In the genomic region with DNA sequence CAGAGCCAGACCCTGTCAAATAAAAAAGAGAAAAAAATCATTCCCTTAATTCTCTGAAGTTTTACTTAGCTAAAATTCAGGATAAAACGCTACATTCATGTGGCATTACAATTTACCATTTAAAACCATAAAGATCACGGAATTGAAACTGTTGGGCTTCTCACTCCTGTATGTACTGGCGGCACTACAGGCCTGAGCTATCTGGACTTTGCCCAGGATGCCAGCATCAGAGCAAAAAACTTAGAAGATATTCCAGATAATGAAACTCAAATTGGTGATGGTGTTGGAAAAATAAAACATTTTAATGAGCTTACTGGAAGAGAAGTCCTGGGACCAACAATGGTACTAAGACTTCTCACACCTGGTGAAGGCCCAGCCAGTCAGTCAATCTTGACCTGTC, we compare ENCODE assay signal across 31 cellular contexts. TPM values are rescaled to one million over a fixed set of nuclear protein-coding genes. Genes with fewer than 3 reads are reported as not detected.
DNase-seq lines count a peak whose midpoint lies in the region; ATAC-seq, FAIRE-seq and TF ChIP-seq lines count a peak whose summit lies in the region.
"Had no signal": no experiment of that assay in that cellular context is flagged by ENCODE, and none has a peak within 500 bp of the region (broad histone marks: within the 10 kb centered on the region; RNA-seq: fewer than 3 reads in every experiment).

No MANE protein-coding gene starts in this region.

- TF ChIP-seq POLR2A in HepG2 (IDR thresholded peaks at IDR 0.05; ENCODE audit: insufficient read depth in 1 of 2, low read depth in 2 of 2, low read length in 2 of 2): no peak
- TF ChIP-seq POLR2A in right lobe of liver (IDR thresholded peaks at IDR 0.05): no peak

- H3K9ac ChIP-seq in liver (ENCODE audit: low read depth in 1 of 2, low read length in 2 of 2) (no peak overlapping the region), HepG2 (ENCODE audit: insufficient read depth, low read depth, low read length) (no peak overlapping the region)
- H3K9ac ChIP-seq: BLaER1; BLaER1 treated with 17β-estradiol and CSF1 and Interleukin-3, amounts not matched to agents 10 nM and 100 nM had no signal

- H3K79me2 ChIP-seq in HepG2 (ENCODE audit: insufficient read depth, low read length): no peaks in the 10 kb centered on the region

- CTCF ChIA-PET in HepG2 (lab: Yijun Ruan, JAX; ENCODE audit: low intra/inter-chr PET ratio, low total read pairs): no interaction called here

- peaks cover 0 to 2% (median under 1%) of the 10 kb centered on the region in 4 donors for H3K9me3 ChIP-seq in liver (ENCODE audit: control insufficient read depth in 4 of 4, low read length in 3 of 4)
- H3K9me3 ChIP-seq in HepG2 (ENCODE audit: low read length): no peaks in the 10 kb centered on the region
- H3K9me3 ChIP-seq in right lobe of liver: no peaks in the 10 kb centered on the region
- H3K9me3 ChIP-seq: A549, BE2C had no signal

- TF ChIP-seq CTCF in liver (IDR thresholded peaks at IDR 0.05; ENCODE audit: low read depth, low read length, missing input control): no peak
- TF ChIP-seq CTCF in HepG2 (CRISPR knock-in tag; IDR thresholded peaks at IDR 0.05): no peak
- no peak for TF ChIP-seq CTCF in right lobe of liver (IDR thresholded peaks at IDR 0.05)

- intact Hi-C loops in HepG2 (cut with micrococcal nuclease; ENCODE audit: unreplicated experiment): no loop called here
- intact Hi-C loops in right lobe of liver (cut with DNase I): no loop called here

- no peak overlapping the region for H2AFZ ChIP-seq in HepG2 (ENCODE audit: low read length)

- H3K4me2 ChIP-seq in HepG2 (ENCODE audit: low read depth, low read length): no peak overlapping the region
- H3K4me2 ChIP-seq: A549; BLaER1; BLaER1 treated with 17β-estradiol and CSF1 and Interleukin-3, amounts not matched to agents 10 nM and 100 nM had no signal

- no peak for TF ChIP-seq RAD21 in liver (IDR thresholded peaks at IDR 0.05)
- no peak for TF ChIP-seq RAD21 in HepG2 (CRISPR knock-in tag; IDR thresholded peaks at IDR 0.05)

- POLR2A ChIA-PET in HepG2 (lab: Yijun Ruan, JAX): interaction anchor here (1.2 kb wide), 1 partner anchor 14 kb away, joined by 3 read pairs; no protein-coding TSS in a partner anchor

- no peak for FAIRE-seq in HepG2 (lab: Jason Lieb, UNC)
- FAIRE-seq: A204.1, A549, D721Med had no signal

- in situ Hi-C loops in HepG2 (cut with HindIII; ENCODE audit: extremely low pct_ligation_motif_present, low pct_unique_long_range_greater_than_20kb): no loop called here

- no peaks in the 10 kb centered on the region for H4K20me1 ChIP-seq in HepG2 (ENCODE audit: insufficient read depth, low read length)
- H4K20me1 ChIP-seq: BLaER1; BLaER1 treated with 17β-estradiol and CSF1 and Interleukin-3, amounts not matched to agents 10 nM and 100 nM had no signal

- H3K27me3 ChIP-seq in liver (ENCODE audit: control insufficient read depth in 4 of 4, insufficient read depth in 4 of 4, low read length in 3 of 4): no peaks in the 10 kb centered on the region
- no peaks in the 10 kb centered on the region for H3K27me3 ChIP-seq in HepG2 (ENCODE audit: control insufficient read depth in 1 of 2, insufficient read depth in 2 of 2, low read length in 2 of 2)
- H3K27me3 ChIP-seq in right lobe of liver: no peaks in the 10 kb centered on the region
- H3K27me3 ChIP-seq: BE2C; BLaER1; BLaER1 treated with 17β-estradiol and CSF1 and Interleukin-3, amounts not matched to agents 10 nM and 100 nM had no signal

- H3K4me1 ChIP-seq in liver (ENCODE audit: control insufficient read depth in 4 of 4, insufficient read depth in 4 of 4, low read length in 3 of 4) (no peaks in the 10 kb centered on the region), HepG2 (ENCODE audit: insufficient read depth, low read length) (peaks cover 6% of the 10 kb centered on the region; the same call in 1 of the 2 replicates), right lobe of liver (no peaks in the 10 kb centered on the region)
- H3K4me1 ChIP-seq: A549; BE2C; BLaER1; BLaER1 treated with 17β-estradiol and CSF1 and Interleukin-3, amounts not matched to agents 10 nM and 100 nM had no signal

- H3K27ac ChIP-seq in liver (ENCODE audit: low read depth in 1 of 2, low read length in 2 of 2): no peak overlapping the region
- H3K27ac ChIP-seq in HepG2 (ENCODE audit: extremely low read length, insufficient read depth, low read length): no peak overlapping the region
- H3K27ac ChIP-seq in right lobe of liver: peak overlapping the region in 1 of 3 donors; percentile 10
- H3K27ac ChIP-seq: 22Rv1; A549; BLaER1; BLaER1 treated with 17β-estradiol and CSF1 and Interleukin-3, amounts not matched to agents 10 nM and 100 nM; C4-2B had no signal

- ATAC-seq in HepG2 (no peak), right lobe of liver (peak in 3 of 4 donors; percentile 50 to 84 (median 64))
- ATAC-seq: A549; CD8-positive, alpha-beta T cell had no signal

- H3K4me3 ChIP-seq in liver (ENCODE audit: low read depth in 1 of 3, low read length in 3 of 3) (no peak overlapping the region), HepG2 (replicated peaks in 1 of 3; ENCODE audit: insufficient read depth in 1 of 3, low read depth in 2 of 3, low read length in 3 of 3) (no peak overlapping the region), right lobe of liver (no peak overlapping the region)
- H3K4me3 ChIP-seq: A549; BLaER1; BLaER1 treated with 17β-estradiol and CSF1 and Interleukin-3, amounts not matched to agents 10 nM and 100 nM had no signal

- H3K36me3 ChIP-seq in liver (ENCODE audit: control insufficient read depth in 4 of 4, insufficient read depth in 3 of 4, low read depth in 1 of 4, low read length in 3 of 4): no peaks in the 10 kb centered on the region
- no peaks in the 10 kb centered on the region for H3K36me3 ChIP-seq in HepG2 (replicated peaks in 1 of 2; ENCODE audit: control insufficient read depth in 1 of 2, insufficient read depth in 2 of 2, low read length in 2 of 2)
- H3K36me3 ChIP-seq in right lobe of liver: peaks cover 0 to 3% (median 0%) of the 10 kb centered on the region in 4 donors
- H3K36me3 ChIP-seq: BE2C had no signal

- BruUV-seq in HepG2 (replicated peaks; lab: Mats Ljungman, UMichigan): no TSS peak

- WGBS in liver: 86% methylated on average over 3 of the region's 3 CpGs
- 92% methylated on average over 3 of the region's 3 CpGs for WGBS in HepG2 (ENCODE audit: low lambda C conversion rate)
- 79% methylated on average over 3 of the region's 3 CpGs for WGBS in right lobe of liver (ENCODE audit: insufficient coverage, low coverage, low lambda C conversion rate, missing lambda C conversion rate)

- DNase-seq in HepG2 (ENCODE audit: low spot score) (no peak), right lobe of liver (no peak)
- no peak for DNase-seq in activated CD4-positive, alpha-beta T cell treated with anti-CD3 and anti-CD28 coated beads for 4 hours
- DNase-seq: 8988T; ACHN; AML-193; BE2C; C1 segment of cervical spinal cord; Caco-2; Calu3; CD4-positive, alpha-beta memory T cell; CD4-positive, alpha-beta T cell; CD4-positive, CD25-positive, alpha-beta regulatory T cell; CD8-positive, alpha-beta memory T cell; CD8-positive, alpha-beta T cell; COR-L47; DMS 273 treated with DMSO at 0.1 percent for 48 hours; DMS153; DMS53; DMS79; DMS79 treated with DMSO at 0.1 percent for 48 hours; DND-41; EL had no signal

- TF ChIP-seq EP300 in HepG2 (IDR thresholded peaks at IDR 0.05; ENCODE audit: low read depth in 2 of 2, low read length in 2 of 2) (no peak), HepG2 (CRISPR knock-in tag; IDR thresholded peaks at IDR 0.05; ENCODE audit: borderline replicate concordance) (no peak)

TF ChIP-seq in HepG2, 621 proteins besides CTCF, POLR2A, EP300 and RAD21 (continues in another document):
- TF ChIP-seq BCL6 (CRISPR knock-in tag; IDR thresholded peaks at IDR 0.05) (no peak), ZNF546 (CRISPR knock-in tag; conservative IDR thresholded peaks at IDR 0.05) (no peak), GTF3A (CRISPR knock-in tag; conservative IDR thresholded peaks at IDR 0.05) (no peak), ZNF747 (CRISPR knock-in tag; IDR thresholded peaks at IDR 0.05; ENCODE audit: borderline replicate concordance) (no peak), GATAD1 (CRISPR knock-in tag; IDR thresholded peaks at IDR 0.05) (no peak)

RNA-seq across cellular contexts. Expression of a gene that starts 14.2 kb away (rescaled TPM):
- total RNA-seq in liver (10 to 100 TPM in 1 of 2 donors, 1 to 10 TPM in 1; 6.2 to 13.0 TPM), HepG2 (2016; rRNA removed; fragmentation: Illumina TruSeq; extraction: Trizol) (9.2 and 9.9 TPM in 2 replicates), right lobe of liver (1 to 10 TPM; 4.7 to 8.7 (median 6.8) TPM)
- polyA plus RNA-seq in liver (1 to 10 TPM; 3.7 to 4.1 TPM), HepG2 (2011; rRNA removed) (4.6 and 6.7 TPM in 2 replicates)
- total RNA-seq in HepG2 (2016; cell fraction: cytosol; rRNA removed; fragmentation: Illumina TruSeq; extraction: Trizol; ENCODE audit: low read depth): 8.8 and 15.2 TPM in 2 replicates
- total RNA-seq in HepG2 (2016; cell fraction: insoluble cytoplasmic fraction; rRNA removed; fragmentation: Illumina TruSeq; extraction: Trizol): 10.6 and 10.7 TPM in 2 replicates
- total RNA-seq in HepG2 (2016; cell fraction: membrane; rRNA removed; fragmentation: Illumina TruSeq; extraction: Trizol): 9.2 and 10.4 TPM in 2 replicates
- 14.1 and 16.8 TPM in 2 replicates for total RNA-seq in HepG2 (2016; cell fraction: nucleus; rRNA removed; fragmentation: Illumina TruSeq; extraction: Trizol)
- 4.8 and 5.6 TPM in 2 replicates for polyA plus RNA-seq in HepG2 (2011; cell fraction: cytosol; rRNA removed)
- polyA plus RNA-seq in HepG2 (2011; cell fraction: nucleus; rRNA removed): 11.4 and 11.7 TPM in 2 replicates
- polyA plus RNA-seq in HepG2 (2012): 5.2 TPM in 2 replicates
- 3.9 and 4.2 TPM in 2 replicates for polyA plus RNA-seq in HepG2 (2016; cell fraction: cytosol; fragmentation: Illumina TruSeq; extraction: Trizol; ENCODE audit: low read depth)
- 7.7 and 8.5 TPM in 2 replicates for polyA plus RNA-seq in HepG2 (2016; cell fraction: insoluble cytoplasmic fraction; fragmentation: Illumina TruSeq; extraction: Trizol; ENCODE audit: low read depth)
- 7.6 and 8.0 TPM in 2 replicates for polyA plus RNA-seq in HepG2 (2016; cell fraction: membrane; fragmentation: Illumina TruSeq; extraction: Trizol; ENCODE audit: low read depth)
- 9.1 and 12.4 TPM in 2 replicates for polyA plus RNA-seq in HepG2 (2016; cell fraction: nucleus; fragmentation: Illumina TruSeq; extraction: Trizol; ENCODE audit: insufficient read depth, low read depth)
- 4.9 and 11.6 TPM in 2 replicates for polyA minus RNA-seq in HepG2 (2011; rRNA and poly(A)+ RNA removed; ENCODE audit: low replicate concordance)
- 6.4 and 6.9 TPM in 2 replicates for polyA minus RNA-seq in HepG2 (2011; cell fraction: cytosol; rRNA and poly(A)+ RNA removed)
- polyA minus RNA-seq in HepG2 (2011; cell fraction: nucleus; rRNA and poly(A)+ RNA removed): 33.6 and 34.5 TPM in 2 replicates
